1 cellular context compared by ENCODE assay signal in genomic region chr17:41687828-41688640, GRCh38.
TF ChIP-seq lines count a peak whose summit lies in the region.

No MANE protein-coding gene starts in this region.

TF ChIP-seq in HepG2, 621 proteins besides CTCF, POLR2A, EP300 and RAD21 (continued from another document and continues in another):
- TF ChIP-seq, protein P1, sequence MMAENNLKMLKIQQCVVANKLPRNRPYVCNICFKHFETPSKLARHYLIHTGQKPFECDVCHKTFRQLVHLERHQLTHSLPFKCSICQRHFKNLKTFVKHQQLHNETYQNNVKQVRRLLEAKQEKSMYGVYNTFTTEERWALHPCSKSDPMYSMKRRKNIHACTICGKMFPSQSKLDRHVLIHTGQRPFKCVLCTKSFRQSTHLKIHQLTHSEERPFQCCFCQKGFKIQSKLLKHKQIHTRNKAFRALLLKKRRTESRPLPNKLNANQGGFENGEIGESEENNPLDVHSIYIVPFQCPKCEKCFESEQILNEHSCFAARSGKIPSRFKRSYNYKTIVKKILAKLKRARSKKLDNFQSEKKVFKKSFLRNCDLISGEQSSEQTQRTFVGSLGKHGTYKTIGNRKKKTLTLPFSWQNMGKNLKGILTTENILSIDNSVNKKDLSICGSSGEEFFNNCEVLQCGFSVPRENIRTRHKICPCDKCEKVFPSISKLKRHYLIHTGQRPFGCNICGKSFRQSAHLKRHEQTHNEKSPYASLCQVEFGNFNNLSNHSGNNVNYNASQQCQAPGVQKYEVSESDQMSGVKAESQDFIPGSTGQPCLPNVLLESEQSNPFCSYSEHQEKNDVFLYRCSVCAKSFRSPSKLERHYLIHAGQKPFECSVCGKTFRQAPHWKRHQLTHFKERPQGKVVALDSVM (CRISPR knock-in tag; IDR thresholded peaks at IDR 0.05) = no peak
- TF ChIP-seq ZNF280D (CRISPR knock-in tag; IDR thresholded peaks at IDR 0.05) (no peak), MXI1 (IDR thresholded peaks at IDR 0.05; ENCODE audit: borderline replicate concordance, low read depth, low read length) (no peak), ZNF331 (CRISPR knock-in tag; IDR thresholded peaks at IDR 0.05) (no peak), JUN (CRISPR knock-in tag; IDR thresholded peaks at IDR 0.05) (no peak; the same call in 1 of the 2 replicates), BATF2 (CRISPR knock-in tag; IDR thresholded peaks at IDR 0.05) (no peak), ZNF879 (CRISPR knock-in tag; IDR thresholded peaks at IDR 0.05) (no peak), ZNF256 (CRISPR knock-in tag; conservative IDR thresholded peaks at IDR 0.05) (0 out of 2 replicates have a peak, but pooled peaks have one; percentile 9), GPBP1L1 (CRISPR knock-in tag; IDR thresholded peaks at IDR 0.05) (no peak), PITX1 (CRISPR knock-in tag; IDR thresholded peaks at IDR 0.05) (no peak), ZNF496 (CRISPR knock-in tag; IDR thresholded peaks at IDR 0.05; ENCODE audit: insufficient replicate concordance) (no peak), BRCA1 (CRISPR knock-in tag; IDR thresholded peaks at IDR 0.05) (no peak), BRD4 (CRISPR knock-in tag; IDR thresholded peaks at IDR 0.05) (no peak), KAT2B (IDR thresholded peaks at IDR 0.05; ENCODE audit: borderline replicate concordance, low read depth, low read length) (no peak), FOXO1 (CRISPR knock-in tag; IDR thresholded peaks at IDR 0.05) (no peak), ZFP41 (CRISPR knock-in tag; IDR thresholded peaks at IDR 0.05; ENCODE audit: borderline replicate concordance) (no peak), ZC3H13 (CRISPR knock-in tag; IDR thresholded peaks at IDR 0.05) (no peak; the same call in 1 of the 2 replicates), ZNF33A (CRISPR knock-in tag; IDR thresholded peaks at IDR 0.05; ENCODE audit: borderline replicate concordance) (0 out of 2 replicates have a peak, but pooled peaks have one; percentile 40), TCF7L2 (IDR thresholded peaks at IDR 0.05; ENCODE audit: low read depth, low read length) (no peak), ZNF687 (CRISPR knock-in tag; IDR thresholded peaks at IDR 0.05) (no peak), ZNF737 (CRISPR knock-in tag; IDR thresholded peaks at IDR 0.05; ENCODE audit: borderline replicate concordance) (no peak; the same call in 1 of the 2 replicates), ZFP37 (CRISPR knock-in tag; IDR thresholded peaks at IDR 0.05; ENCODE audit: borderline replicate concordance) (peak; percentile 40; the same call in 1 of the 2 replicates)
- TF ChIP-seq, protein P2, sequence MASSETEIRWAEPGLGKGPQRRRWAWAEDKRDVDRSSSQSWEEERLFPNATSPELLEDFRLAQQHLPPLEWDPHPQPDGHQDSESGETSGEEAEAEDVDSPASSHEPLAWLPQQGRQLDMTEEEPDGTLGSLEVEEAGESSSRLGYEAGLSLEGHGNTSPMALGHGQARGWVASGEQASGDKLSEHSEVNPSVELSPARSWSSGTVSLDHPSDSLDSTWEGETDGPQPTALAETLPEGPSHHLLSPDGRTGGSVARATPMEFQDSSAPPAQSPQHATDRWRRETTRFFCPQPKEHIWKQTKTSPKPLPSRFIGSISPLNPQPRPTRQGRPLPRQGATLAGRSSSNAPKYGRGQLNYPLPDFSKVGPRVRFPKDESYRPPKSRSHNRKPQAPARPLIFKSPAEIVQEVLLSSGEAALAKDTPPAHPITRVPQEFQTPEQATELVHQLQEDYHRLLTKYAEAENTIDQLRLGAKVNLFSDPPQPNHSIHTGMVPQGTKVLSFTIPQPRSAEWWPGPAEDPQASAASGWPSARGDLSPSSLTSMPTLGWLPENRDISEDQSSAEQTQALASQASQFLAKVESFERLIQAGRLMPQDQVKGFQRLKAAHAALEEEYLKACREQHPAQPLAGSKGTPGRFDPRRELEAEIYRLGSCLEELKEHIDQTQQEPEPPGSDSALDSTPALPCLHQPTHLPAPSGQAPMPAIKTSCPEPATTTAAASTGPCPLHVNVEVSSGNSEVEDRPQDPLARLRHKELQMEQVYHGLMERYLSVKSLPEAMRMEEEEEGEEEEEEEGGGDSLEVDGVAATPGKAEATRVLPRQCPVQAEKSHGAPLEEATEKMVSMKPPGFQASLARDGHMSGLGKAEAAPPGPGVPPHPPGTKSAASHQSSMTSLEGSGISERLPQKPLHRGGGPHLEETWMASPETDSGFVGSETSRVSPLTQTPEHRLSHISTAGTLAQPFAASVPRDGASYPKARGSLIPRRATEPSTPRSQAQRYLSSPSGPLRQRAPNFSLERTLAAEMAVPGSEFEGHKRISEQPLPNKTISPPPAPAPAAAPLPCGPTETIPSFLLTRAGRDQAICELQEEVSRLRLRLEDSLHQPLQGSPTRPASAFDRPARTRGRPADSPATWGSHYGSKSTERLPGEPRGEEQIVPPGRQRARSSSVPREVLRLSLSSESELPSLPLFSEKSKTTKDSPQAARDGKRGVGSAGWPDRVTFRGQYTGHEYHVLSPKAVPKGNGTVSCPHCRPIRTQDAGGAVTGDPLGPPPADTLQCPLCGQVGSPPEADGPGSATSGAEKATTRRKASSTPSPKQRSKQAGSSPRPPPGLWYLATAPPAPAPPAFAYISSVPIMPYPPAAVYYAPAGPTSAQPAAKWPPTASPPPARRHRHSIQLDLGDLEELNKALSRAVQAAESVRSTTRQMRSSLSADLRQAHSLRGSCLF (CRISPR knock-in tag; IDR thresholded peaks at IDR 0.05; ENCODE audit: borderline replicate concordance) = no peak
- TF ChIP-seq, protein P3, sequence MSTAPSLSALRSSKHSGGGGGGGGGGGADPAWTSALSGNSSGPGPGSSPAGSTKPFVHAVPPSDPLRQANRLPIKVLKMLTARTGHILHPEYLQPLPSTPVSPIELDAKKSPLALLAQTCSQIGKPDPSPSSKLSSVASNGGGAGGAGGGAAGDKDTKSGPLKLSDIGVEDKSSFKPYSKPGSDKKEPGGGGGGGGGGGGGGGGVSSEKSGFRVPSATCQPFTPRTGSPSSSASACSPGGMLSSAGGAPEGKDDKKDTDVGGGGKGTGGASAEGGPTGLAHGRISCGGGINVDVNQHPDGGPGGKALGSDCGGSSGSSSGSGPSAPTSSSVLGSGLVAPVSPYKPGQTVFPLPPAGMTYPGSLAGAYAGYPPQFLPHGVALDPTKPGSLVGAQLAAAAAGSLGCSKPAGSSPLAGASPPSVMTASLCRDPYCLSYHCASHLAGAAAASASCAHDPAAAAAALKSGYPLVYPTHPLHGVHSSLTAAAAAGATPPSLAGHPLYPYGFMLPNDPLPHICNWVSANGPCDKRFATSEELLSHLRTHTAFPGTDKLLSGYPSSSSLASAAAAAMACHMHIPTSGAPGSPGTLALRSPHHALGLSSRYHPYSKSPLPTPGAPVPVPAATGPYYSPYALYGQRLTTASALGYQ (CRISPR knock-in tag; IDR thresholded peaks at IDR 0.05) = no peak; the same call in 1 of the 2 replicates
- TF ChIP-seq, protein P4, sequence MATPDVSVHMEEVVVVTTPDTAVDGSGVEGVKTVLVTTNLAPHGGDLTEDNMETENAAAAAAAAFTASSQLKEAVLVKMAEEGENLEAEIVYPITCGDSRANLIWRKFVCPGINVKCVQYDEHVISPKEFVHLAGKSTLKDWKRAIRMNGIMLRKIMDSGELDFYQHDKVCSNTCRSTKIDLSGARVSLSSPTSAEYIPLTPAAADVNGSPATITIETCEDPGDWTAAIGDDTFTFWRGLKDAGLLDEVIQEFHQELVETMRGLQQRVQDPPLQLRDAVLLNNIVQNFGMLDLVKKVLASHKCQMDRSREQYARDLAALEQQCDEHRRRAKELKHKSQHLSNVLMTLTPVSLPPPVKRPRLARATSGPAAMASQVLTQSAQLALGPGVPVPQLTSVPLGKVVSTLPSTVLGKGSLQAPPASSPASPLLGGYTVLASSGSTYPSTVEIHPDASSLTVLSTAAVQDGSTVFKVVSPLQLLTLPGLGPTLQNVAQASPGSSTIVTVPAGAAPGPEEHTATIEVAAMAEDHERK (CRISPR knock-in tag; IDR thresholded peaks at IDR 0.05; ENCODE audit: low read depth) = no peak
- TF ChIP-seq, protein P5, sequence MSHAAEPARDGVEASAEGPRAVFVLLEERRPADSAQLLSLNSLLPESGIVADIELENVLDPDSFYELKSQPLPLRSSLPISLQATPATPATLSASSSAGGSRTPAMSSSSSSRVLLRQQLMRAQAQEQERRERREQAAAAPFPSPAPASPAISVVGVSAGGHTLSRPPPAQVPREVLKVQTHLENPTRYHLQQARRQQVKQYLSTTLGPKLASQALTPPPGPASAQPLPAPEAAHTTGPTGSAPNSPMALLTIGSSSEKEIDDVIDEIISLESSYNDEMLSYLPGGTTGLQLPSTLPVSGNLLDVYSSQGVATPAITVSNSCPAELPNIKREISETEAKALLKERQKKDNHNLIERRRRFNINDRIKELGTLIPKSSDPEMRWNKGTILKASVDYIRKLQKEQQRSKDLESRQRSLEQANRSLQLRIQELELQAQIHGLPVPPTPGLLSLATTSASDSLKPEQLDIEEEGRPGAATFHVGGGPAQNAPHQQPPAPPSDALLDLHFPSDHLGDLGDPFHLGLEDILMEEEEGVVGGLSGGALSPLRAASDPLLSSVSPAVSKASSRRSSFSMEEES (CRISPR knock-in tag; IDR thresholded peaks at IDR 0.05) = 0 out of 2 replicates have a peak, but pooled peaks have one; percentile 23
- TF ChIP-seq, protein P6, sequence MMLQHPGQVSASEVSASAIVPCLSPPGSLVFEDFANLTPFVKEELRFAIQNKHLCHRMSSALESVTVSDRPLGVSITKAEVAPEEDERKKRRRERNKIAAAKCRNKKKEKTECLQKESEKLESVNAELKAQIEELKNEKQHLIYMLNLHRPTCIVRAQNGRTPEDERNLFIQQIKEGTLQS (CRISPR knock-in tag; IDR thresholded peaks at IDR 0.05) = 0 out of 2 replicates have a peak, but pooled peaks have one; percentile 27
- TF ChIP-seq, protein P7, sequence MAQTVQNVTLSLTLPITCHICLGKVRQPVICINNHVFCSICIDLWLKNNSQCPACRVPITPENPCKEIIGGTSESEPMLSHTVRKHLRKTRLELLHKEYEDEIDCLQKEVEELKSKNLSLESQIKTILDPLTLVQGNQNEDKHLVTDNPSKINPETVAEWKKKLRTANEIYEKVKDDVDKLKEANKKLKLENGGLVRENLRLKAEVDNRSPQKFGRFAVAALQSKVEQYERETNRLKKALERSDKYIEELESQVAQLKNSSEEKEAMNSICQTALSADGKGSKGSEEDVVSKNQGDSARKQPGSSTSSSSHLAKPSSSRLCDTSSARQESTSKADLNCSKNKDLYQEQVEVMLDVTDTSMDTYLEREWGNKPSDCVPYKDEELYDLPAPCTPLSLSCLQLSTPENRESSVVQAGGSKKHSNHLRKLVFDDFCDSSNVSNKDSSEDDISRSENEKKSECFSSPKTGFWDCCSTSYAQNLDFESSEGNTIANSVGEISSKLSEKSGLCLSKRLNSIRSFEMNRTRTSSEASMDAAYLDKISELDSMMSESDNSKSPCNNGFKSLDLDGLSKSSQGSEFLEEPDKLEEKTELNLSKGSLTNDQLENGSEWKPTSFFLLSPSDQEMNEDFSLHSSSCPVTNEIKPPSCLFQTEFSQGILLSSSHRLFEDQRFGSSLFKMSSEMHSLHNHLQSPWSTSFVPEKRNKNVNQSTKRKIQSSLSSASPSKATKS (CRISPR knock-in tag; IDR thresholded peaks at IDR 0.05) = no peak
